ENCODE assay signal across 8 cellular contexts in genomic region chr7:44638611-44639557, GRCh38. TPM values are rescaled to one million over a fixed set of nuclear protein-coding genes. Genes with fewer than 3 reads are reported as not detected.
A peak's percentile ranks its signal among the peaks of the same experiment; 100 is the strongest.
DNase-seq lines count a peak whose midpoint lies in the region; ATAC-seq, FAIRE-seq and TF ChIP-seq lines count a peak whose summit lies in the region.

No MANE protein-coding gene starts in this region.

- TF ChIP-seq POLR2A in A549 (IDR thresholded peaks at IDR 0.05; ENCODE audit: low read length) = no peak
- TF ChIP-seq POLR2A in gastroesophageal sphincter (IDR thresholded peaks at IDR 0.05) = no peak

- H3K27me3 ChIP-seq in PC-3 (ENCODE audit: low read length) (no peaks in the 10 kb centered on the region), gastroesophageal sphincter (no peaks in the 10 kb centered on the region), rectal smooth muscle tissue (ENCODE audit: control insufficient read depth, insufficient read depth, low read length) (no peaks in the 10 kb centered on the region), aorta (ENCODE audit: control insufficient read depth in 1 of 2, insufficient read depth in 2 of 2, low read length in 1 of 2) (no peaks in the 10 kb centered on the region)

- peaks cover 44% of the 10 kb centered on the region for H3K79me2 ChIP-seq in PC-3 (ENCODE audit: low read length)

- DNase-seq in A549 (ENCODE audit: low read depth in 1 of 2, low spot score in 1 of 2) (peak; percentile 81 to 83), PC-3 (peak; percentile 82), aorta (peak; percentile 86 to 87)
- peak; percentile 89 to 90 for DNase-seq in activated T-cell treated with anti-CD3 and anti-CD28 coated beads, Interleukin-2, amount 50 U/mL, for 48 hours

- peaks cover 5% of the 10 kb centered on the region for H3F3A ChIP-seq in PC-3 (ENCODE audit: low read length, unreplicated experiment)

- intact Hi-C loops in PC-3 (cut with micrococcal nuclease) = loop anchor here (1.0 to 10.0 kb wide), 3 partner anchors 50 to 95 kb away; no protein-coding TSS in a partner anchor
- intact Hi-C loops in aorta (cut with DNase I) = loop anchor here in 1 of 2 donors (10.0 kb wide), 1 partner anchor 106 kb away; the partner anchor contains the start of gene ZMIZ2

- H3K9me3 ChIP-seq in A549 = no peaks in the 10 kb centered on the region
- H3K9me3 ChIP-seq in PC-3 (ENCODE audit: low read length) = no peaks in the 10 kb centered on the region
- no peaks in the 10 kb centered on the region for H3K9me3 ChIP-seq in gastroesophageal sphincter
- H3K9me3 ChIP-seq in aorta (ENCODE audit: control insufficient read depth, low read length) = no peaks in the 10 kb centered on the region

- peaks cover 45% of the 10 kb centered on the region for H3K4me1 ChIP-seq in A549
- peaks cover 51% of the 10 kb centered on the region for H3K4me1 ChIP-seq in PC-3 (ENCODE audit: insufficient read depth, low read length)
- peaks cover 14 to 63% (median 33%) of the 10 kb centered on the region in 3 donors for H3K4me1 ChIP-seq in gastroesophageal sphincter
- peaks cover 23% of the 10 kb centered on the region for H3K4me1 ChIP-seq in rectal smooth muscle tissue (ENCODE audit: control insufficient read depth, insufficient read depth, low read length)
- peaks cover 2 to 5% of the 10 kb centered on the region in 2 donors for H3K4me1 ChIP-seq in aorta (ENCODE audit: control insufficient read depth in 1 of 2, insufficient read depth in 2 of 2, low read length in 2 of 2)

- H3K9ac ChIP-seq in PC-3 (ENCODE audit: low read length) = peak overlapping the region; percentile 97
- H3K9ac ChIP-seq in rectal smooth muscle tissue (ENCODE audit: low read length) = no peak overlapping the region

- H3K27ac ChIP-seq in A549 (peak overlapping the region; percentile 75 to 89), PC-3 (ENCODE audit: low read length) (peak overlapping the region; percentile 98), gastroesophageal sphincter (peak overlapping the region; percentile 14 to 85 (median 80)), rectal smooth muscle tissue (ENCODE audit: low read depth, low read length) (peak overlapping the region; percentile 86), aorta (ENCODE audit: low read depth in 1 of 2, low read length in 2 of 2) (peak overlapping the region; percentile 73 to 93)

- TF ChIP-seq RAD21 in A549 (conservative IDR thresholded peaks at IDR 0.05 in 1 of 2, IDR thresholded peaks at IDR 0.05 in 1 of 2) = no peak

- H3K4me2 ChIP-seq in A549 = peak overlapping the region; percentile 76
- peak overlapping the region; percentile 69 for H3K4me2 ChIP-seq in PC-3 (ENCODE audit: low read length)

- ATAC-seq in A549 (peak; percentile 84 to 88), GM18520 (IDR thresholded peaks at IDR 0.05; ENCODE audit: unreplicated experiment) (peak; percentile 47), HG03039 (IDR thresholded peaks at IDR 0.05; ENCODE audit: unreplicated experiment) (peak; percentile 67), PC-3 (peak; percentile 84), gastroesophageal sphincter (peak; percentile 71), aorta (ENCODE audit: low FRiP score) (peak; percentile 78)

- H3K4me3 ChIP-seq in A549 (no peak overlapping the region), PC-3 (ENCODE audit: low read length) (no peak overlapping the region), gastroesophageal sphincter (no peak overlapping the region), rectal smooth muscle tissue (ENCODE audit: low read length) (peak overlapping the region; percentile 1), aorta (ENCODE audit: low read length in 2 of 2) (no peak overlapping the region)

- no peaks in the 10 kb centered on the region for H3K9me2 ChIP-seq in PC-3 (replicated peaks; ENCODE audit: low read length)

- TF ChIP-seq CTCF in A549 (IDR thresholded peaks at IDR 0.05) (no peak), PC-3 (conservative IDR thresholded peaks at IDR 0.05; ENCODE audit: low read depth, low read length) (no peak), gastroesophageal sphincter (IDR thresholded peaks at IDR 0.05) (no peak)

- BruUV-seq in PC-3 (replicated peaks; lab: Mats Ljungman, UMichigan) = TSS peak; percentile 95

- no peak for FAIRE-seq in A549 (lab: Jason Lieb, UNC)

- no peaks in the 10 kb centered on the region for H3K36me3 ChIP-seq in PC-3 (ENCODE audit: low read depth, low read length)
- H3K36me3 ChIP-seq in gastroesophageal sphincter = no peaks in the 10 kb centered on the region
- H3K36me3 ChIP-seq in rectal smooth muscle tissue (ENCODE audit: control insufficient read depth, insufficient read depth, low read length) = no peaks in the 10 kb centered on the region
- no peaks in the 10 kb centered on the region for H3K36me3 ChIP-seq in aorta (ENCODE audit: control insufficient read depth in 1 of 2, insufficient read depth in 2 of 2, low read length in 1 of 2)

- WGBS in A549 (ENCODE audit: missing lambda C conversion rate) = 78% methylated on average over 5 of the region's 5 CpGs
- 68 to 70% methylated on average over 2 to 5 of the region's 5 CpGs for WGBS in gastroesophageal sphincter (ENCODE audit: low coverage in 1 of 2), 2 donors
- 74 to 77% methylated on average over 5 of the region's 5 CpGs for WGBS in aorta, 2 donors

- POLR2A ChIA-PET in A549 (lab: Yijun Ruan, JAX) (interaction anchor here (0.5 to 2.4 kb wide), 6 partner anchors 10 to 110 kb away, joined by 3 to 17 read pairs (median 6); partner anchors contain the start of gene OGDH), PC-3 (lab: Charles Lee; ENCODE audit: unreplicated experiment) (interaction anchor here (0.6 to 1.0 kb wide), 2 partner anchors 30 to 32 kb away, joined by 4 read pairs; partner anchors contain the start of gene OGDH)

- H2AFZ ChIP-seq in PC-3 (ENCODE audit: low read length) = no peak overlapping the region

- TF ChIP-seq EP300 in A549 (IDR thresholded peaks at IDR 0.05) (no peak; a peak in 1 of 5 replicates), gastroesophageal sphincter (IDR thresholded peaks at IDR 0.05) (no peak)

- no peaks in the 10 kb centered on the region for H4K20me1 ChIP-seq in PC-3 (ENCODE audit: low read length)

- CTCF ChIA-PET in A549 (lab: Yijun Ruan, JAX) = interaction anchor here (1.2 to 1.7 kb wide), 4 partner anchors 22 to 473 kb away, joined by 3 to 6 read pairs (median 4); partner anchors contain the start of gene TBRG4
- CTCF ChIA-PET in PC-3 (lab: Charles Lee) = interaction anchor here (0.6 kb wide), 2 partner anchors 51 to 128 kb away, joined by 3 read pairs; no protein-coding TSS in a partner anchor

TF ChIP-seq in A549, 52 proteins besides CTCF, POLR2A, EP300 and RAD21:
- TF ChIP-seq FOXS1 (CRISPR knock-in tag; IDR thresholded peaks at IDR 0.05) = no peak
- 0 out of 2 replicates have a peak, but pooled peaks have one; percentile 39 for TF ChIP-seq TP53 (CRISPR knock-in tag; IDR thresholded peaks at IDR 0.05)
- TF ChIP-seq MAX (IDR thresholded peaks at IDR 0.05) = peak; percentile 31; the same call in 1 of the 2 replicates
- peak; percentile 39; the same call in 1 of the 2 replicates for TF ChIP-seq FOSL2 (IDR thresholded peaks at IDR 0.05)
- peak; percentile 93 for TF ChIP-seq FOSL2 (CRISPR knock-in tag; IDR thresholded peaks at IDR 0.05)
- no peak for TF ChIP-seq E2F6 (IDR thresholded peaks at IDR 0.05; ENCODE audit: borderline replicate concordance, low read depth)
- TF ChIP-seq BHLHE40 (IDR thresholded peaks at IDR 0.05; ENCODE audit: low read depth, low read length) = no peak

RNA-seq across cellular contexts. Expression of gene OGDH, which starts 32.5 kb away (rescaled TPM):
- polyA plus RNA-seq in A549 (2011; rRNA removed) = 32.5 and 37.2 TPM in 2 replicates
- polyA plus RNA-seq in A549 (2012; cell fraction: cytosol; rRNA removed) = 37.2 and 43.6 TPM in 2 replicates
- polyA plus RNA-seq in A549 (2012; cell fraction: nucleus; rRNA removed) = 85.1 and 94.7 TPM in 2 replicates
- 35.8 to 38.8 TPM (median 37.7 TPM) in 3 replicates for polyA plus RNA-seq in A549 (2017; fragmentation: RNase III; extraction: RNeasy Plus Mini Kit Qiagen cat#74134 plus additional on column Dnase treatment)
- polyA minus RNA-seq in A549 (2011; rRNA and poly(A)+ RNA removed) = 74.2 and 83.3 TPM in 2 replicates
- total RNA-seq in PC-3 (2014; rRNA removed) = 66.2 and 67.2 TPM in 2 replicates
- total RNA-seq in gastroesophageal sphincter = 100 to 1,000 TPM; 112 to 222 (median 137) TPM
- total RNA-seq in aorta = 10 to 100 TPM; 84.7 to 95.3 TPM
- polyA plus RNA-seq in aorta = 10 to 100 TPM; 27.0 to 28.4 TPM

RNA-seq across cellular contexts. Expression of gene TMED4, which starts 56.9 kb away (rescaled TPM):
- polyA plus RNA-seq in A549 (2011; rRNA removed) = 68.3 and 79.2 TPM in 2 replicates
- 53.0 and 70.7 TPM in 2 replicates for polyA plus RNA-seq in A549 (2012; cell fraction: cytosol; rRNA removed)
- 98.9 and 134 TPM in 2 replicates for polyA plus RNA-seq in A549 (2012; cell fraction: nucleus; rRNA removed)
- polyA plus RNA-seq in A549 (2017; fragmentation: RNase III; extraction: RNeasy Plus Mini Kit Qiagen cat#74134 plus additional on column Dnase treatment) = 53.9 to 55.9 TPM (median 55.1 TPM) in 3 replicates
- polyA minus RNA-seq in A549 (2011; rRNA and poly(A)+ RNA removed) = 58.8 and 75.2 TPM in 2 replicates
- total RNA-seq in PC-3 (2014; rRNA removed) = 70.6 and 80.0 TPM in 2 replicates
- 100 to 1,000 TPM; 124 to 193 (median 160) TPM for total RNA-seq in gastroesophageal sphincter
- 10 to 100 TPM; 62.2 to 66.8 TPM for total RNA-seq in aorta
- polyA plus RNA-seq in aorta = 10 to 100 TPM; 47.2 to 77.0 TPM
